Comparison of ENCODE assay signal across 19 cellular contexts in the genomic region with DNA sequence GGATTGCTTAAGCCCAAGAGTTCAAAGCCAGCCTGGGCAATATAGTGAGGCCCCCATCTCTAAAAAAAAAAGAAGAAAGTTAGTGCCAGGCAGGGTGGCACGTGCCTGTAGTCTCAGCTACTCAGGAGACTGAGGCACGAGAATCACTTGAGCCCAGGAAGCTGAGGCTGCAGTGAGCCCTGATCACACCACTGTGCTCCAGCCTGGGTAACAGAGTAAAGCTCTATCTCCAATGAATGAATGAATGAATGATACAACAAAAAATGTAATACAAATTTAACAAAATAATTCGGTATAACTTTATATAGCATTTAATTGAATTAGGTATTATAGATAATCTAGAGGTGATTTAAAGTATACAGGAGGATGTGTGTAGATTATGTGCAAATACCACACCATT.
"Had no signal": no experiment of that assay in that cellular context is flagged by ENCODE, and none has a peak within 500 bp of the region (broad histone marks: within the 10 kb centered on the region; RNA-seq: fewer than 3 reads in every experiment).

No MANE protein-coding gene starts in this region.

- FAIRE-seq: pancreas, small intestine had no signal

- H3K4me2 ChIP-seq: hepatocyte had no signal

- DNase-seq: effector CD4-positive, alpha-beta T cell; foreskin melanocyte; head of caudate nucleus; left colon; left ventricle myocardium superior; mesendoderm; occipital lobe; pancreas; right cardiac atrium; small intestine; stimulated activated CD4-positive, alpha-beta T cell treated with anti-CD3 and anti-CD28 coated beads, Interleukin-12 subunit alpha, Interleukin-12 subunit beta, amount 100 ng/mL, for 4 hours; stimulated activated naive CD8-positive, alpha-beta T cell treated with anti-CD3 and anti-CD28 coated beads, Interleukin-15, Interleukin-2, amounts not matched to agents 100 U/mL and 50 U/mL, for 24 hours; testis; transverse colon had no signal

- H3K9me3 Mint-ChIP-seq: nephron had no signal

- ATAC-seq: left colon; left ventricle myocardium superior; pancreas; right cardiac atrium; stimulated activated naive CD8-positive, alpha-beta T cell treated with anti-CD3 and anti-CD28 coated beads, Interleukin-15, Interleukin-2, amounts not matched to agents 100 U/mL and 50 U/mL, for 24 hours had no signal

- H3K4me3 Mint-ChIP-seq: nephron had no signal

- H3K9me3 ChIP-seq: pancreas, testis, transverse colon had no signal

- H3K36me3 ChIP-seq: pancreas, transverse colon had no signal

- H3K4me3 ChIP-seq: coronary artery, hepatocyte, lung, pancreas, testis, transverse colon had no signal

- H2AFZ ChIP-seq: hepatocyte had no signal

- H3K27ac Mint-ChIP-seq: nephron had no signal

- H3K27ac ChIP-seq: coronary artery, hepatocyte, pancreas, testis, transverse colon had no signal

- H3K27me3 ChIP-seq: hepatocyte, pancreas, testis, transverse colon had no signal

- H3K27me3 Mint-ChIP-seq: progenitor cell of endocrine pancreas had no signal
